Comparison of ENCODE assay signal across 8 cellular contexts in the genomic region with DNA sequence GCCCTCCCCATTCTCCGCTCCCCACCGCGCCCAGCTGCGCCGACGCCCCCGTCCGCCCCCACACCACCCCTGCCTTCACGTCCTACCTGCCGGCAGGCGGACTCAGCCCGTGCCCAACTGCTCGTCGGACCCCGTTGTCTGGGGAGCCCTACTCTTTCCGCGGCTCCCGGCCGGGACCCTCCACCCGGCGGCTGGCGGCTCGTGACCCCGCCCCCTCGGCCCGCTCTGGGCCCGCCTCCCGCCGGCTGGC. TPM values are rescaled to one million over a fixed set of nuclear protein-coding genes. Genes with fewer than 3 reads are reported as not detected.
DNase-seq lines count a peak whose midpoint lies in the region; ATAC-seq and TF ChIP-seq lines count a peak whose summit lies in the region.

A gene (minus strand): TSS at position 209 of the 250 bp plus-strand sequence. CDS start 9,899 bp downstream, outside the sequence.

- no TSS peak for BruUV-seq in MCF 10A (replicated peaks; lab: Mats Ljungman, UMichigan)

- H3K79me1 ChIP-seq in mesenchymal stem cell (replicated peaks; ENCODE audit: low read length, poor library complexity, severe bottlenecking), result peaks cover 7% of the 10 kb centered on the region

- POLR2A ChIA-PET in MCF 10A (lab: Yijun Ruan, JAX), result interaction anchor here (1.1 to 2.3 kb wide), 7 partner anchors 11 to 539 kb away, joined by 3 to 18 read pairs (median 5); no protein-coding TSS in a partner anchor

- H2BK120ac ChIP-seq in mesenchymal stem cell (ENCODE audit: low read depth, low read length), result no peak within 1 kb of the TSS

- peak within 1 kb of the TSS; percentile 97 for H3K9ac ChIP-seq in mesenchymal stem cell (ENCODE audit: low read length)

- H3K4me2 ChIP-seq in mesenchymal stem cell (ENCODE audit: low read length, poor library complexity, severe bottlenecking), result peak within 1 kb of the TSS; percentile 55

- H3K27me3 Mint-ChIP-seq in MCF 10A (ENCODE audit: insufficient read depth, unreplicated experiment), result no peaks in the 10 kb centered on the region

- CTCF ChIA-PET in MCF 10A (lab: Yijun Ruan, JAX), result interaction anchor here (1.0 kb wide), 1 partner anchor 12 kb away, joined by 3 read pairs; no protein-coding TSS in a partner anchor

- no peak within 1 kb of the TSS for H2AK5ac ChIP-seq in mesenchymal stem cell (ENCODE audit: low read length, severe bottlenecking)

- H3K27ac Mint-ChIP-seq in MCF 10A (ENCODE audit: low read depth, unreplicated experiment), result peak within 1 kb of the TSS; percentile 91

- peak within 1 kb of the TSS in 1 of 2 experiments; percentile 54 for H3K4ac ChIP-seq in mesenchymal stem cell (ENCODE audit: low read depth in 1 of 2, low read length in 2 of 2)

- no peaks in the 10 kb centered on the region for H3K27me3 ChIP-seq in left ventricle myocardium inferior (ENCODE audit: low read depth)
- no peaks in the 10 kb centered on the region for H3K27me3 ChIP-seq in mesenchymal stem cell (ENCODE audit: control insufficient read depth in 1 of 2, insufficient read depth in 1 of 2, low read length in 2 of 2)
- no peaks in the 10 kb centered on the region for H3K27me3 ChIP-seq in vagina

- intact Hi-C loops in left ventricle myocardium inferior (cut with micrococcal nuclease), result no loop called here
- intact Hi-C loops in left cardiac atrium (cut with DNase I), result no loop called here
- intact Hi-C loops in MCF 10A (cut with micrococcal nuclease), result no loop called here
- intact Hi-C loops in vagina (cut with DNase I), result no loop called here

- peak within 1 kb of the TSS; percentile 99 for H3K27ac ChIP-seq in left ventricle myocardium inferior (replicated peaks)
- peak within 1 kb of the TSS; percentile 83 for H3K27ac ChIP-seq in mesenchymal stem cell (ENCODE audit: low read length, poor library complexity, severe bottlenecking)
- H3K27ac ChIP-seq in vagina, result peak within 1 kb of the TSS; percentile 99

- H3K36me3 ChIP-seq in left ventricle myocardium inferior (peaks cover 6% of the 10 kb centered on the region), mesenchymal stem cell (ENCODE audit: control insufficient read depth in 1 of 2, insufficient read depth in 2 of 2, low read depth in 1 of 2, low read length in 2 of 2) (peaks cover 0 to 20% of the 10 kb centered on the region in 2 experiments), vagina (no peaks in the 10 kb centered on the region)

- no peaks in the 10 kb centered on the region for H3K9me3 ChIP-seq in left ventricle myocardium inferior (replicated peaks)
- no peaks in the 10 kb centered on the region for H3K9me3 ChIP-seq in mesenchymal stem cell (ENCODE audit: control insufficient read depth, low read length)
- no peaks in the 10 kb centered on the region for H3K9me3 ChIP-seq in vagina

- peaks cover 39% of the 10 kb centered on the region for H3K4me1 Mint-ChIP-seq in MCF 10A (ENCODE audit: insufficient read depth, unreplicated experiment)

- peaks cover 19% of the 10 kb centered on the region for H3K36me3 Mint-ChIP-seq in MCF 10A (ENCODE audit: insufficient read depth, unreplicated experiment)

- H2BK15ac ChIP-seq in mesenchymal stem cell (ENCODE audit: low read depth, poor library complexity, severe bottlenecking), result no peak within 1 kb of the TSS

- H3K23ac ChIP-seq in mesenchymal stem cell (ENCODE audit: low read length in 2 of 2), result peak within 1 kb of the TSS in 1 of 2 experiments; percentile 20

- peak within 1 kb of the TSS; percentile 92 for H3K4me3 Mint-ChIP-seq in MCF 10A (ENCODE audit: unreplicated experiment)

- H4K91ac ChIP-seq in mesenchymal stem cell (ENCODE audit: low read length), result peak within 1 kb of the TSS; percentile 45

- H4K8ac ChIP-seq in mesenchymal stem cell (ENCODE audit: low read length), result peak within 1 kb of the TSS; percentile 96

- H3K4me1 ChIP-seq in left ventricle myocardium inferior, result peaks cover 24% of the 10 kb centered on the region
- H3K4me1 ChIP-seq in mesenchymal stem cell (ENCODE audit: control insufficient read depth, insufficient read depth, low read depth, low read length), result peaks cover 12% of the 10 kb centered on the region
- H3K4me1 ChIP-seq in vagina, result peaks cover 30% of the 10 kb centered on the region

- H3K14ac ChIP-seq in mesenchymal stem cell (ENCODE audit: low read length in 2 of 2), result peak within 1 kb of the TSS in 1 of 2 experiments; percentile 22

- no peaks in the 10 kb centered on the region for H3K9me3 Mint-ChIP-seq in MCF 10A (ENCODE audit: unreplicated experiment)

- TF ChIP-seq POLR2A in vagina (IDR thresholded peaks at IDR 0.05), result no peak

- TF ChIP-seq CTCF in left ventricle myocardium inferior (IDR thresholded peaks at IDR 0.05; ENCODE audit: borderline replicate concordance), result no peak
- TF ChIP-seq CTCF in MCF 10A (IDR thresholded peaks at IDR 0.05; ENCODE audit: unreplicated experiment), result no peak
- no peak for TF ChIP-seq CTCF in vagina (IDR thresholded peaks at IDR 0.05)

- H3K4me3 ChIP-seq in left ventricle myocardium inferior, result peak within 1 kb of the TSS; percentile 95
- peak within 1 kb of the TSS; percentile 87 to 98 for H3K4me3 ChIP-seq in mesenchymal stem cell (ENCODE audit: insufficient read depth in 1 of 2, low read depth in 1 of 2, low read length in 2 of 2)
- H3K4me3 ChIP-seq in vagina, result peak within 1 kb of the TSS; percentile 77 to 95

- WGBS in mesenchymal stem cell, result under 1% methylated on average over 27 of the region's 29 CpGs

- no peak for ATAC-seq in left cardiac atrium

- H3K18ac ChIP-seq in mesenchymal stem cell (ENCODE audit: low read depth in 1 of 2, low read length in 2 of 2), result peak within 1 kb of the TSS; percentile 79 to 88

- H2BK12ac ChIP-seq in mesenchymal stem cell (ENCODE audit: low read length in 2 of 2), result no peak within 1 kb of the TSS

- peak within 1 kb of the TSS; percentile 43 for H2AFZ ChIP-seq in mesenchymal stem cell (ENCODE audit: low read depth, low read length)

- DNase-seq in left ventricle myocardium inferior (no peak), left cardiac atrium (no peak), MCF 10A (ENCODE audit: unreplicated experiment) (no peak), mesenchymal stem cell (no peak), vagina (ENCODE audit: extremely low spot score in 2 of 2) (no peak), NCI-H226 (no peak), NCI-H748 (lab: John Stamatoyannopoulos, UW; ENCODE audit: unreplicated experiment) (no peak), NCI-H2107 (lab: John Stamatoyannopoulos, UW) (no peak)

- peak within 1 kb of the TSS; percentile 80 for H2BK5ac ChIP-seq in mesenchymal stem cell (ENCODE audit: low read depth, low read length, poor library complexity, severe bottlenecking)

RNA-seq across cellular contexts. Expression of the gene that starts here (rescaled TPM):
- total RNA-seq in left ventricle myocardium inferior, result 5.1 TPM
- total RNA-seq in left cardiac atrium, result 1 to 10 TPM; 4.2 to 6.0 TPM
- total RNA-seq in MCF 10A (2022), result 5.3 and 7.4 TPM in 2 replicates
- polyA plus RNA-seq in mesenchymal stem cell (2013, experiment 1 of 2), result 3.5 TPM
- polyA plus RNA-seq in mesenchymal stem cell (2013, experiment 2 of 2), result 3.6 TPM
- total RNA-seq in vagina, result 10.1 TPM
